ENCODE assay signal across 1 cellular context in the genomic region with DNA sequence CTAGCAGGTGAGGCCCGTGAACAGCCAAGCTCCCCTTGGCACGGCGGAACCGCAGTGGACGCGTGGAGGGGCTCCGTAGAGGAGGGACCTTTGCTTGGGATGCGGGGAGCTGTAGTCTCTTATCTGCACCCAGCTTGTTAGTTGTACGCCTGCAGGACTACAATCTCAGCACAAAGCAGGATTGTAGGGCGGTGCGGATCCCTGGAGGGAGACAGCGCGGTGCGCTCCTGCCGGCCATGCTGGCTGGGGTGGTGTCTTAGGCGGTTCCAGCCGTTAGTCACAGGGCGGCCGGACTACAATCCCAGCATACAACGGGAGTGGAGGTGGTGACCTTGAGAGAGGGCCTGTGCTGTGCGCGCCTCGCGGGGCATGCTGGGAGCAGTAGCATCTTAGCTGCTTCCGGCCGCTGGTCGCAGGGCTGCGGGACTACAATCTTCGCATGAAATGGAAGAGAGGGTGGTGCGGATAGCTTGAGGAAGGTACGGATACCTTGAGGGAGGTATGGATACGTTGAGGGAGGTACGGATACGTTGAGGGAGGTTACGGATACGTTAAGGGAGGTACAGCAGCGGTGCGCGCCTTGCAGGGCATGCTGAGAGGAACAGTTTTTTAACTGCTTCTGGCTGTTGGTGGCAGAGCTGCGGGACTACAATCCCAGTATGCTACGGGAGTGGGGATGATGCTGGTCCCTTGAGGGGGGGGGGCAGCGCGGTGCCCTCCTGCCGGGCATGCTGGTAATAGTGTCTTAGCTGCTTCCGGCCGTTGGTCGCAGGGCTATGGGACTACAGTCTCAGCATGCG.
TF ChIP-seq lines count a peak whose summit lies in the region.

No MANE protein-coding gene starts in this region.

TF ChIP-seq in HepG2, 621 proteins besides CTCF, POLR2A, EP300 and RAD21 (continued from another document and continues in another):
- TF ChIP-seq, protein P1, sequence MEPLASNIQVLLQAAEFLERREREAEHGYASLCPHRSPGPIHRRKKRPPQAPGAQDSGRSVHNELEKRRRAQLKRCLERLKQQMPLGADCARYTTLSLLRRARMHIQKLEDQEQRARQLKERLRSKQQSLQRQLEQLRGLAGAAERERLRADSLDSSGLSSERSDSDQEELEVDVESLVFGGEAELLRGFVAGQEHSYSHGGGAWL (CRISPR knock-in tag; IDR thresholded peaks at IDR 0.05), result 0 out of 2 replicates have a peak, but pooled peaks have one; percentile 25
- TF ChIP-seq, protein P2, sequence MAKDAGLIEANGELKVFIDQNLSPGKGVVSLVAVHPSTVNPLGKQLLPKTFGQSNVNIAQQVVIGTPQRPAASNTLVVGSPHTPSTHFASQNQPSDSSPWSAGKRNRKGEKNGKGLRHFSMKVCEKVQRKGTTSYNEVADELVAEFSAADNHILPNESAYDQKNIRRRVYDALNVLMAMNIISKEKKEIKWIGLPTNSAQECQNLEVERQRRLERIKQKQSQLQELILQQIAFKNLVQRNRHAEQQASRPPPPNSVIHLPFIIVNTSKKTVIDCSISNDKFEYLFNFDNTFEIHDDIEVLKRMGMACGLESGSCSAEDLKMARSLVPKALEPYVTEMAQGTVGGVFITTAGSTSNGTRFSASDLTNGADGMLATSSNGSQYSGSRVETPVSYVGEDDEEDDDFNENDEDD (CRISPR knock-in tag; IDR thresholded peaks at IDR 0.05; ENCODE audit: borderline replicate concordance), result peak; percentile 77; the same call in 1 of the 2 replicates
- TF ChIP-seq MEIS2 (CRISPR knock-in tag; IDR thresholded peaks at IDR 0.05), result no peak
- TF ChIP-seq ZNF484 (CRISPR knock-in tag; IDR thresholded peaks at IDR 0.05; ENCODE audit: borderline replicate concordance, low read depth), result no peak
- TF ChIP-seq ZNF230 (CRISPR knock-in tag; IDR thresholded peaks at IDR 0.05), result no peak
- TF ChIP-seq SALL2 (CRISPR knock-in tag; IDR thresholded peaks at IDR 0.05), result peak; percentile 85; the same call in 1 of the 2 replicates
- TF ChIP-seq, protein P3, sequence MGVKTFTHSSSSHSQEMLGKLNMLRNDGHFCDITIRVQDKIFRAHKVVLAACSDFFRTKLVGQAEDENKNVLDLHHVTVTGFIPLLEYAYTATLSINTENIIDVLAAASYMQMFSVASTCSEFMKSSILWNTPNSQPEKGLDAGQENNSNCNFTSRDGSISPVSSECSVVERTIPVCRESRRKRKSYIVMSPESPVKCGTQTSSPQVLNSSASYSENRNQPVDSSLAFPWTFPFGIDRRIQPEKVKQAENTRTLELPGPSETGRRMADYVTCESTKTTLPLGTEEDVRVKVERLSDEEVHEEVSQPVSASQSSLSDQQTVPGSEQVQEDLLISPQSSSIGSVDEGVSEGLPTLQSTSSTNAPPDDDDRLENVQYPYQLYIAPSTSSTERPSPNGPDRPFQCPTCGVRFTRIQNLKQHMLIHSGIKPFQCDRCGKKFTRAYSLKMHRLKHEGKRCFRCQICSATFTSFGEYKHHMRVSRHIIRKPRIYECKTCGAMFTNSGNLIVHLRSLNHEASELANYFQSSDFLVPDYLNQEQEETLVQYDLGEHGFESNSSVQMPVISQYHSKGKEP (CRISPR knock-in tag; IDR thresholded peaks at IDR 0.05), result peak; percentile 49; the same call in 1 of the 2 replicates
- TF ChIP-seq, protein P4, sequence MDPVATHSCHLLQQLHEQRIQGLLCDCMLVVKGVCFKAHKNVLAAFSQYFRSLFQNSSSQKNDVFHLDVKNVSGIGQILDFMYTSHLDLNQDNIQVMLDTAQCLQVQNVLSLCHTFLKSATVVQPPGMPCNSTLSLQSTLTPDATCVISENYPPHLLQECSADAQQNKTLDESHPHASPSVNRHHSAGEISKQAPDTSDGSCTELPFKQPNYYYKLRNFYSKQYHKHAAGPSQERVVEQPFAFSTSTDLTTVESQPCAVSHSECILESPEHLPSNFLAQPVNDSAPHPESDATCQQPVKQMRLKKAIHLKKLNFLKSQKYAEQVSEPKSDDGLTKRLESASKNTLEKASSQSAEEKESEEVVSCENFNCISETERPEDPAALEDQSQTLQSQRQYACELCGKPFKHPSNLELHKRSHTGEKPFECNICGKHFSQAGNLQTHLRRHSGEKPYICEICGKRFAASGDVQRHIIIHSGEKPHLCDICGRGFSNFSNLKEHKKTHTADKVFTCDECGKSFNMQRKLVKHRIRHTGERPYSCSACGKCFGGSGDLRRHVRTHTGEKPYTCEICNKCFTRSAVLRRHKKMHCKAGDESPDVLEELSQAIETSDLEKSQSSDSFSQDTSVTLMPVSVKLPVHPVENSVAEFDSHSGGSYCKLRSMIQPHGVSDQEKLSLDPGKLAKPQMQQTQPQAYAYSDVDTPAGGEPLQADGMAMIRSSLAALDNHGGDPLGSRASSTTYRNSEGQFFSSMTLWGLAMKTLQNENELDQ (CRISPR knock-in tag; IDR thresholded peaks at IDR 0.05; ENCODE audit: borderline replicate concordance), result no peak
- TF ChIP-seq SOX5 (CRISPR knock-in tag; IDR thresholded peaks at IDR 0.05; ENCODE audit: borderline replicate concordance), result peak; percentile 18; the same call in 1 of the 2 replicates
- TF ChIP-seq JARID2 (CRISPR knock-in tag; IDR thresholded peaks at IDR 0.05; ENCODE audit: insufficient replicate concordance), result peak; percentile 41
- TF ChIP-seq ZNF253 (CRISPR knock-in tag; IDR thresholded peaks at IDR 0.05; ENCODE audit: borderline replicate concordance), result no peak; the same call in 1 of the 2 replicates
- TF ChIP-seq DMAP1 (CRISPR knock-in tag; IDR thresholded peaks at IDR 0.05), result peak; percentile 80
- no peak; the same call in 1 of the 2 replicates for TF ChIP-seq ZNF550 (CRISPR knock-in tag; IDR thresholded peaks at IDR 0.05; ENCODE audit: borderline replicate concordance)
- TF ChIP-seq ZNF558 (CRISPR knock-in tag; IDR thresholded peaks at IDR 0.05; ENCODE audit: borderline replicate concordance), result 0 out of 2 replicates have a peak, but pooled peaks have one; percentile 52
- no peak for TF ChIP-seq PAF1 (CRISPR knock-in tag; IDR thresholded peaks at IDR 0.05)
- TF ChIP-seq PCBP2 (optimal IDR thresholded peaks at IDR 0.05; ENCODE audit: low read depth, low read length, poor library complexity, severe bottlenecking), result no peak
- TF ChIP-seq, protein P5, sequence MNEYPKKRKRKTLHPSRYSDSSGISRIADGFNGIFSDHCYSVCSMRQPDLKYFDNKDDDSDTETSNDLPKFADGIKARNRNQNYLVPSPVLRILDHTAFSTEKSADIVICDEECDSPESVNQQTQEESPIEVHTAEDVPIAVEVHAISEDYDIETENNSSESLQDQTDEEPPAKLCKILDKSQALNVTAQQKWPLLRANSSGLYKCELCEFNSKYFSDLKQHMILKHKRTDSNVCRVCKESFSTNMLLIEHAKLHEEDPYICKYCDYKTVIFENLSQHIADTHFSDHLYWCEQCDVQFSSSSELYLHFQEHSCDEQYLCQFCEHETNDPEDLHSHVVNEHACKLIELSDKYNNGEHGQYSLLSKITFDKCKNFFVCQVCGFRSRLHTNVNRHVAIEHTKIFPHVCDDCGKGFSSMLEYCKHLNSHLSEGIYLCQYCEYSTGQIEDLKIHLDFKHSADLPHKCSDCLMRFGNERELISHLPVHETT (CRISPR knock-in tag; conservative IDR thresholded peaks at IDR 0.05), result no peak
- TF ChIP-seq HCFC1 (IDR thresholded peaks at IDR 0.05; ENCODE audit: low read depth, low read length), result peak; percentile 77
- no peak for TF ChIP-seq ZNF460 (CRISPR knock-in tag; IDR thresholded peaks at IDR 0.05; ENCODE audit: borderline replicate concordance)
- TF ChIP-seq SOX6 (IDR thresholded peaks at IDR 0.05), result no peak
- TF ChIP-seq SOX6 (CRISPR knock-in tag; IDR thresholded peaks at IDR 0.05), result peak; percentile 53
- TF ChIP-seq GABPB1 (CRISPR knock-in tag; IDR thresholded peaks at IDR 0.05), result peak; percentile 97
- 0 out of 2 replicates have a peak, but pooled peaks have one; percentile 24 for TF ChIP-seq ZKSCAN8 (CRISPR knock-in tag; IDR thresholded peaks at IDR 0.05; ENCODE audit: borderline replicate concordance)
- TF ChIP-seq, protein P6, sequence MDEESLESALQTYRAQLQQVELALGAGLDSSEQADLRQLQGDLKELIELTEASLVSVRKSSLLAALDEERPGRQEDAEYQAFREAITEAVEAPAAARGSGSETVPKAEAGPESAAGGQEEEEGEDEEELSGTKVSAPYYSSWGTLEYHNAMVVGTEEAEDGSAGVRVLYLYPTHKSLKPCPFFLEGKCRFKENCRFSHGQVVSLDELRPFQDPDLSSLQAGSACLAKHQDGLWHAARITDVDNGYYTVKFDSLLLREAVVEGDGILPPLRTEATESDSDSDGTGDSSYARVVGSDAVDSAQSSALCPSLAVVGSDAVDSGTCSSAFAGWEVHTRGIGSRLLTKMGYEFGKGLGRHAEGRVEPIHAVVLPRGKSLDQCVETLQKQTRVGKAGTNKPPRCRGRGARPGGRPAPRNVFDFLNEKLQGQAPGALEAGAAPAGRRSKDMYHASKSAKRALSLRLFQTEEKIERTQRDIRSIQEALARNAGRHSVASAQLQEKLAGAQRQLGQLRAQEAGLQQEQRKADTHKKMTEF (CRISPR knock-in tag; IDR thresholded peaks at IDR 0.05), result no peak
- TF ChIP-seq IRF2 (CRISPR knock-in tag; IDR thresholded peaks at IDR 0.05), result peak; percentile 85; the same call in 1 of the 2 replicates
- TF ChIP-seq, protein P7, sequence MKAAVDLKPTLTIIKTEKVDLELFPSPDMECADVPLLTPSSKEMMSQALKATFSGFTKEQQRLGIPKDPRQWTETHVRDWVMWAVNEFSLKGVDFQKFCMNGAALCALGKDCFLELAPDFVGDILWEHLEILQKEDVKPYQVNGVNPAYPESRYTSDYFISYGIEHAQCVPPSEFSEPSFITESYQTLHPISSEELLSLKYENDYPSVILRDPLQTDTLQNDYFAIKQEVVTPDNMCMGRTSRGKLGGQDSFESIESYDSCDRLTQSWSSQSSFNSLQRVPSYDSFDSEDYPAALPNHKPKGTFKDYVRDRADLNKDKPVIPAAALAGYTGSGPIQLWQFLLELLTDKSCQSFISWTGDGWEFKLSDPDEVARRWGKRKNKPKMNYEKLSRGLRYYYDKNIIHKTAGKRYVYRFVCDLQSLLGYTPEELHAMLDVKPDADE (CRISPR knock-in tag; IDR thresholded peaks at IDR 0.05), result no peak
- 0 out of 2 replicates have a peak, but pooled peaks have one; percentile 66 for TF ChIP-seq KDM2A (CRISPR knock-in tag; IDR thresholded peaks at IDR 0.05; ENCODE audit: borderline replicate concordance, low read depth)
- TF ChIP-seq TEAD3 (CRISPR knock-in tag; optimal IDR thresholded peaks at IDR 0.05; ENCODE audit: borderline replicate concordance), result peak; percentile 41
- no peak for TF ChIP-seq ZBTB7B (CRISPR knock-in tag; IDR thresholded peaks at IDR 0.05)
- TF ChIP-seq, protein P8, sequence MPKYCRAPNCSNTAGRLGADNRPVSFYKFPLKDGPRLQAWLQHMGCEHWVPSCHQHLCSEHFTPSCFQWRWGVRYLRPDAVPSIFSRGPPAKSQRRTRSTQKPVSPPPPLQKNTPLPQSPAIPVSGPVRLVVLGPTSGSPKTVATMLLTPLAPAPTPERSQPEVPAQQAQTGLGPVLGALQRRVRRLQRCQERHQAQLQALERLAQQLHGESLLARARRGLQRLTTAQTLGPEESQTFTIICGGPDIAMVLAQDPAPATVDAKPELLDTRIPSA (CRISPR knock-in tag; IDR thresholded peaks at IDR 0.05; ENCODE audit: borderline replicate concordance), result no peak
- TF ChIP-seq, protein P9, sequence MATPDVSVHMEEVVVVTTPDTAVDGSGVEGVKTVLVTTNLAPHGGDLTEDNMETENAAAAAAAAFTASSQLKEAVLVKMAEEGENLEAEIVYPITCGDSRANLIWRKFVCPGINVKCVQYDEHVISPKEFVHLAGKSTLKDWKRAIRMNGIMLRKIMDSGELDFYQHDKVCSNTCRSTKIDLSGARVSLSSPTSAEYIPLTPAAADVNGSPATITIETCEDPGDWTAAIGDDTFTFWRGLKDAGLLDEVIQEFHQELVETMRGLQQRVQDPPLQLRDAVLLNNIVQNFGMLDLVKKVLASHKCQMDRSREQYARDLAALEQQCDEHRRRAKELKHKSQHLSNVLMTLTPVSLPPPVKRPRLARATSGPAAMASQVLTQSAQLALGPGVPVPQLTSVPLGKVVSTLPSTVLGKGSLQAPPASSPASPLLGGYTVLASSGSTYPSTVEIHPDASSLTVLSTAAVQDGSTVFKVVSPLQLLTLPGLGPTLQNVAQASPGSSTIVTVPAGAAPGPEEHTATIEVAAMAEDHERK (CRISPR knock-in tag; IDR thresholded peaks at IDR 0.05; ENCODE audit: low read depth), result 0 out of 2 replicates have a peak, but pooled peaks have one; percentile 31
- peak; percentile 84 for TF ChIP-seq RBFOX2 (IDR thresholded peaks at IDR 0.05; ENCODE audit: low read depth, low read length)
- TF ChIP-seq MED8 (CRISPR knock-in tag; IDR thresholded peaks at IDR 0.05; ENCODE audit: insufficient replicate concordance), result peak; percentile 51
- TF ChIP-seq TBX2 (CRISPR knock-in tag; IDR thresholded peaks at IDR 0.05; ENCODE audit: borderline replicate concordance), result peak; percentile 43
- peak; percentile 45; the same call in 1 of the 2 replicates for TF ChIP-seq ERF (CRISPR knock-in tag; IDR thresholded peaks at IDR 0.05)
- no peak for TF ChIP-seq NFRKB (IDR thresholded peaks at IDR 0.05)
- no peak for TF ChIP-seq ZNF569 (CRISPR knock-in tag; IDR thresholded peaks at IDR 0.05; ENCODE audit: borderline replicate concordance)
- TF ChIP-seq POLR2AphosphoS5 (IDR thresholded peaks at IDR 0.05; ENCODE audit: low read depth, low read length), result peak; percentile 77
- no peak for TF ChIP-seq SNAI1 (CRISPR knock-in tag; IDR thresholded peaks at IDR 0.05; ENCODE audit: borderline replicate concordance)
- TF ChIP-seq ZSCAN21 (CRISPR knock-in tag; IDR thresholded peaks at IDR 0.05; ENCODE audit: borderline replicate concordance), result no peak; the same call in 1 of the 2 replicates
- TF ChIP-seq FOXA3 (CRISPR knock-in tag; IDR thresholded peaks at IDR 0.05), result peak; percentile 37; the same call in 1 of the 2 replicates
- TF ChIP-seq KAT8 (CRISPR knock-in tag; IDR thresholded peaks at IDR 0.05), result peak; percentile 83
- TF ChIP-seq CBX5 (CRISPR knock-in tag; IDR thresholded peaks at IDR 0.05; ENCODE audit: borderline replicate concordance), result no peak
- peak; percentile 41; the same call in 1 of the 2 replicates for TF ChIP-seq SIX4 (CRISPR knock-in tag; IDR thresholded peaks at IDR 0.05)
- TF ChIP-seq, protein P10, sequence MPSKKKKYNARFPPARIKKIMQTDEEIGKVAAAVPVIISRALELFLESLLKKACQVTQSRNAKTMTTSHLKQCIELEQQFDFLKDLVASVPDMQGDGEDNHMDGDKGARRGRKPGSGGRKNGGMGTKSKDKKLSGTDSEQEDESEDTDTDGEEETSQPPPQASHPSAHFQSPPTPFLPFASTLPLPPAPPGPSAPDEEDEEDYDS (CRISPR knock-in tag; IDR thresholded peaks at IDR 0.05), result peak; percentile 64
